ENCODE assay signal across 11 cellular contexts in genomic region chrX:105821471-105822081, GRCh38. TPM values are rescaled to one million over a fixed set of nuclear protein-coding genes. Genes with fewer than 3 reads are reported as not detected.
DNase-seq lines count a peak whose midpoint lies in the region; ATAC-seq, FAIRE-seq and TF ChIP-seq lines count a peak whose summit lies in the region.
"Had no signal": no experiment of that assay in that cellular context is flagged by ENCODE, and none has a peak within 500 bp of the region (broad histone marks: within the 10 kb centered on the region; RNA-seq: fewer than 3 reads in every experiment).

No MANE protein-coding gene starts in this region.

- DNase-seq in HK-2 (ENCODE audit: unreplicated experiment) (peak; percentile 45), choroid plexus epithelial cell (ENCODE audit: low read depth) (peak; percentile 23), keratinocyte (ENCODE audit: low read depth, low spot score) (no peak), sigmoid colon (peak; percentile 57), NCI-H2171 treated with DMSO at 0.1 percent for 48 hours (lab: John Stamatoyannopoulos, UW) (no peak)
- no peak for DNase-seq in stimulated activated naive CD4-positive, alpha-beta T cell treated with Interleukin-2 at 50 U/mL for 16 hours (lab: John Stamatoyannopoulos, UW)
- no peak for DNase-seq in activated effector memory CD4-positive, alpha-beta T cell treated with Interleukin-2 at 50 U/mL for 16 hours

- TF ChIP-seq EP300 in sigmoid colon (IDR thresholded peaks at IDR 0.05): no peak

- intact Hi-C loops in sigmoid colon (cut with DNase I): no loop called here

- FAIRE-seq in keratinocyte (lab: Jason Lieb, UNC): no peak

- ATAC-seq in HG03571 (IDR thresholded peaks at IDR 0.05; ENCODE audit: unreplicated experiment): no peak
- ATAC-seq: esophagus mucosa had no signal

- H3K27ac ChIP-seq in keratinocyte (ENCODE audit: control insufficient read depth, insufficient read depth, low read length): no peak overlapping the region
- no peak overlapping the region for H3K27ac ChIP-seq in sigmoid colon

- H4K20me1 ChIP-seq in keratinocyte (ENCODE audit: control insufficient read depth, extremely low read depth, insufficient read depth, low read length): no peaks in the 10 kb centered on the region

- H3K4me2 ChIP-seq in keratinocyte (ENCODE audit: control insufficient read depth, extremely low read depth, insufficient read depth, low read depth, low read length): peak overlapping the region; percentile 54

- H3K4me1 ChIP-seq in keratinocyte (ENCODE audit: control insufficient read depth, extremely low read depth, insufficient read depth, low read length) (peaks cover 3% of the 10 kb centered on the region), sigmoid colon (peaks cover 0 to 3% (median 0%) of the 10 kb centered on the region in 4 donors)

- H3K9me1 ChIP-seq in keratinocyte (ENCODE audit: control insufficient read depth, extremely low read depth, insufficient read depth, low read length): no peaks in the 10 kb centered on the region

- no peaks in the 10 kb centered on the region for H3K79me2 ChIP-seq in keratinocyte (ENCODE audit: control insufficient read depth, insufficient read depth, low read length)

- H3K9ac ChIP-seq in keratinocyte (ENCODE audit: control insufficient read depth, extremely low read depth, insufficient read depth, low read length): no peak overlapping the region

- H3K9me3 ChIP-seq in keratinocyte (ENCODE audit: control insufficient read depth, low read depth, low read length): peaks cover 2% of the 10 kb centered on the region
- no peaks in the 10 kb centered on the region for H3K9me3 ChIP-seq in sigmoid colon

- H3K4me3 ChIP-seq in choroid plexus epithelial cell (ENCODE audit: low read depth, low read length) (peak overlapping the region; percentile 53), keratinocyte (ENCODE audit: control insufficient read depth in 2 of 3, extremely low read depth in 1 of 3, insufficient read depth in 2 of 3, low read depth in 1 of 3, low read length in 3 of 3) (peak overlapping the region in 1 of 3 experiments; percentile 27), sigmoid colon (peak overlapping the region in 3 of 4 donors; percentile 31 to 48 (median 45))

- dilution Hi-C loops in keratinocyte (cut with MboI; ENCODE audit: extremely low pct_ligation_motif_present, low sequenced_read_pairs): no loop called here

- no peak overlapping the region for H2AFZ ChIP-seq in keratinocyte (ENCODE audit: control insufficient read depth, low read length)

- TF ChIP-seq CTCF in choroid plexus epithelial cell (conservative IDR thresholded peaks at IDR 0.05; ENCODE audit: low read depth, low read length) (no peak), keratinocyte (optimal IDR thresholded peaks at IDR 0.05 in 1 of 3, IDR thresholded peaks at IDR 0.05 in 1 of 3, conservative IDR thresholded peaks at IDR 0.05 in 1 of 3; ENCODE audit: extremely low read depth in 1 of 3, insufficient read depth in 2 of 3, low read length in 3 of 3) (no peak), sigmoid colon (IDR thresholded peaks at IDR 0.05) (no peak)

- H3K27me3 ChIP-seq in keratinocyte (ENCODE audit: control insufficient read depth, extremely low read depth, insufficient read depth, low read length) (peaks cover 41% of the 10 kb centered on the region), sigmoid colon (peaks cover 9 to 18% (median 14%) of the 10 kb centered on the region in 3 donors)

- H3K36me3 ChIP-seq in keratinocyte (ENCODE audit: control insufficient read depth in 2 of 2, extremely low read depth in 1 of 2, insufficient read depth in 2 of 2, low read length in 2 of 2): no peaks in the 10 kb centered on the region
- H3K36me3 ChIP-seq in sigmoid colon: no peaks in the 10 kb centered on the region

- 3 to 7% methylated on average over 27 of the region's 27 CpGs for WGBS in sigmoid colon, 2 donors

- no peak for TF ChIP-seq POLR2A in sigmoid colon (IDR thresholded peaks at IDR 0.05)

RNA-seq across cellular contexts. Expression of gene NRK, which starts 0.8 kb away (rescaled TPM):
- polyA plus RNA-seq in keratinocyte: 0.17 to 0.35 TPM (median 0.28 TPM) in 3 replicates
- not detected for polyA plus RNA-seq in keratinocyte (2011; ENCODE audit: low read depth)
- 0.08 and 0.24 TPM in 2 replicates for polyA plus RNA-seq in keratinocyte (2011; cell fraction: cytosol; rRNA removed)
- 0.36 and 0.43 TPM in 2 replicates for polyA plus RNA-seq in keratinocyte (2011; cell fraction: nucleus; rRNA removed)
- polyA plus RNA-seq in keratinocyte (2012; ENCODE audit: low replicate concordance): 0.03 and 0.40 TPM in 2 replicates
- polyA minus RNA-seq in keratinocyte: 0.26 to 2.6 TPM (median 0.61 TPM) in 3 replicates
- polyA minus RNA-seq in keratinocyte (2011; cell fraction: cytosol; rRNA and poly(A)+ RNA removed): 0.58 TPM
- 0.42 and 0.85 TPM in 2 replicates for polyA minus RNA-seq in keratinocyte (2011; cell fraction: nucleus; rRNA and poly(A)+ RNA removed)
- 1 to 10 TPM; 1.2 to 6.1 (median 4.6) TPM for total RNA-seq in sigmoid colon
- under 1 TPM in 2 of 3 donors, not detected in 1; under 0.01 to 0.10 TPM for polyA plus RNA-seq in sigmoid colon
- total RNA-seq: esophagus mucosa, HT-29, NCI-H460 had no signal

Comparison
In these comparisons a context has a peak if more than half of its experiments do, and no peak if none do; other contexts are left out.
1. DNase-seq: peak in HK-2 (single experiment), choroid plexus epithelial cell (single experiment) and sigmoid colon (single experiment); none in keratinocyte (single experiment), NCI-H2171 treated with DMSO at 0.1 percent for 48 hours (single experiment), stimulated activated naive CD4-positive, alpha-beta T cell treated with Interleukin-2 at 50 U/mL for 16 hours (single experiment) and activated effector memory CD4-positive, alpha-beta T cell treated with Interleukin-2 at 50 U/mL for 16 hours (single experiment).